Comparison of ENCODE assay signal across 8 cellular contexts in the genomic region with DNA sequence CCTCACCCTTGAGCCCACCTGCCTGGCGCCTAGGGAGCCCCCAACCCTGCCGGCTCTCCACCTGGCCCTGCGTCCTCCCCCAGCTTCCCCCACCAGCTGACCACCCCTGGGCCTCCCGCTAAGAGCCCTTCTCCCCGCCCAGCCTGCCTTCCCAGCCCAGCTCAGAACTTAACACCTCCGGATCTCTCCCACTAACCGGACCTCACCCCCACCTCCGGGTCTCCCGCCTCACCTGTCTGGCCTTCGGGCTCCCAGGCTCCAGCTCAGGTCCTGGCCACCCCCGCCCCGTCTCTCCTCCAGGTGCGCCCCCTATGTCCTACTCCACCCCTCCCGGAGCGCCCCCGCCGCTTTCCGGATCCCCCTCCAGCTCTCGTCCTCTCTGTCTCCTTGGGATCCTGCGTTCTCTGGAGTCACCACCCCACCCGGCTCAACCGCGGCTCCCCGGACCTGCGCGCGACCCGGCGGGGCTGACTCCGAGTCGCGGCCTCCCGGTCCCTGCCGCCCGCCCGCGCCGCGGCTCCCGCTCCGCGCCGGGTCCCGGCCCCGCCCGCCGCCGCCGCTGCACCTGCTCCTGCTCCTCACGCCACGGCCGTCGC. TPM values are rescaled to one million over a fixed set of nuclear protein-coding genes. Genes with fewer than 3 reads are reported as not detected.
DNase-seq lines count a peak whose midpoint lies in the region; ATAC-seq and TF ChIP-seq lines count a peak whose summit lies in the region.

A gene (minus strand): TSS at position 51 of the 596 bp plus-strand sequence. CDS start 568 bp downstream, outside the sequence.

- no peak for DNase-seq in BJ (ENCODE audit: low read depth)
- no peak for DNase-seq in activated T-cell treated with anti-CD3 and anti-CD28 coated beads, Interleukin-2, amount 50 U/mL, for 24 hours
- DNase-seq in right cardiac atrium, result peak in 2 of 3 donors; percentile 61 to 69
- DNase-seq in germinal center (ENCODE audit: low spot score), result no peak
- no peak for DNase-seq in NCI-H446 treated with DMSO at 0.1 percent for 48 hours (lab: John Stamatoyannopoulos, UW)

- no peaks in the 10 kb centered on the region for H3K4me1 ChIP-seq in right cardiac atrium (ENCODE audit: control insufficient read depth, insufficient read depth, low read length)
- H3K4me1 ChIP-seq in skeletal muscle tissue (ENCODE audit: control insufficient read depth in 3 of 3, insufficient read depth in 3 of 3, low read length in 3 of 3), result peaks cover 39 to 51% (median 39%) of the 10 kb centered on the region in 3 donors

- peak within 1 kb of the TSS; percentile 82 to 97 (median 85) for H3K9ac ChIP-seq in skeletal muscle tissue (ENCODE audit: low read depth in 1 of 3, low read length in 3 of 3)

- WGBS in right cardiac atrium, result 4% methylated on average over 53 of the region's 53 CpGs

- peak within 1 kb of the TSS; percentile 73 for H3K4me3 Mint-ChIP-seq in activated T-cell treated with anti-CD3 and anti-CD28 coated beads, Interleukin-2, amount 50 U/mL, for 24 hours

- no peaks in the 10 kb centered on the region for H3K9me3 Mint-ChIP-seq in activated T-cell treated with anti-CD3 and anti-CD28 coated beads, Interleukin-2, amount 50 U/mL, for 24 hours

- H3K36me3 ChIP-seq in BJ (ENCODE audit: control insufficient read depth, insufficient read depth, low read length) (no peaks in the 10 kb centered on the region), skeletal muscle tissue (ENCODE audit: control insufficient read depth in 3 of 3, insufficient read depth in 3 of 3, low read length in 3 of 3) (peaks cover 0 to 18% (median 8%) of the 10 kb centered on the region in 3 donors)

- peaks cover 5% of the 10 kb centered on the region for H3K4me1 Mint-ChIP-seq in activated T-cell treated with anti-CD3 and anti-CD28 coated beads, Interleukin-2, amount 50 U/mL, for 24 hours (ENCODE audit: low read depth)

- TF ChIP-seq CTCF in BJ (IDR thresholded peaks at IDR 0.05; ENCODE audit: insufficient read depth, low read depth, low read length), result 0 out of 2 replicates have a peak, but pooled peaks have one; percentile 12

- peaks cover 8% of the 10 kb centered on the region for H3K27me3 Mint-ChIP-seq in activated T-cell treated with anti-CD3 and anti-CD28 coated beads, Interleukin-2, amount 50 U/mL, for 24 hours

- H3K4me3 ChIP-seq in BJ (ENCODE audit: low read depth, low read length), result peak within 1 kb of the TSS; percentile 40
- peak within 1 kb of the TSS; percentile 78 for H3K4me3 ChIP-seq in right cardiac atrium (ENCODE audit: low read length)
- peak within 1 kb of the TSS; percentile 67 to 81 (median 76) for H3K4me3 ChIP-seq in skeletal muscle tissue (ENCODE audit: low read length in 3 of 3)

- H3K36me3 Mint-ChIP-seq in activated T-cell treated with anti-CD3 and anti-CD28 coated beads, Interleukin-2, amount 50 U/mL, for 24 hours (ENCODE audit: low read depth), result no peaks in the 10 kb centered on the region

- H3K9me3 ChIP-seq in right cardiac atrium (ENCODE audit: control insufficient read depth, low read length), result no peaks in the 10 kb centered on the region
- no peaks in the 10 kb centered on the region for H3K9me3 ChIP-seq in skeletal muscle tissue (ENCODE audit: control insufficient read depth in 3 of 3, low read length in 3 of 3)

- H3K27me3 ChIP-seq in BJ (ENCODE audit: control insufficient read depth, insufficient read depth, low read length) (peaks cover 6% of the 10 kb centered on the region; the same call in 1 of the 2 replicates), right cardiac atrium (ENCODE audit: control insufficient read depth, insufficient read depth) (no peaks in the 10 kb centered on the region), skeletal muscle tissue (ENCODE audit: control insufficient read depth in 3 of 3, insufficient read depth in 3 of 3, low read length in 3 of 3) (peaks cover 0 to 13% (median 0%) of the 10 kb centered on the region in 3 donors)

- ATAC-seq in GM19328 (IDR thresholded peaks at IDR 0.05; ENCODE audit: unreplicated experiment) (peak; percentile 39), HG03439 (IDR thresholded peaks at IDR 0.05; ENCODE audit: unreplicated experiment) (peak; percentile 44), right cardiac atrium (no peak)

- POLR2A ChIA-PET in BJ (lab: Charles Lee), result no interaction called here

- no peak within 1 kb of the TSS for H3K27ac Mint-ChIP-seq in activated T-cell treated with anti-CD3 and anti-CD28 coated beads, Interleukin-2, amount 50 U/mL, for 24 hours

- CTCF ChIA-PET in BJ (lab: Yijun Ruan, JAX), result interaction anchor here (0.6 to 3.3 kb wide), 9 partner anchors 9 to 130 kb away, joined by 3 to 20 read pairs (median 3); no protein-coding TSS in a partner anchor

- H3K27ac ChIP-seq in right cardiac atrium (ENCODE audit: low read length), result peak within 1 kb of the TSS; percentile 55
- peak within 1 kb of the TSS; percentile 99 for H3K27ac ChIP-seq in skeletal muscle tissue (ENCODE audit: low read depth, low read length)

- intact Hi-C loops in right cardiac atrium (cut with DNase I), result loop anchor here in 1 of 4 donors (5.0 kb wide), 1 partner anchor 114 kb away; no protein-coding TSS in a partner anchor

RNA-seq across cellular contexts. Expression of the gene that starts here (rescaled TPM):
- polyA plus RNA-seq in BJ (2011; rRNA removed) (not detected in 2 replicates), right cardiac atrium (18.6 TPM)
- not detected in 2 replicates for polyA minus RNA-seq in BJ (2011; rRNA and poly(A)+ RNA removed)
- total RNA-seq in right cardiac atrium (10 to 100 TPM in 3 of 4 donors, 1 to 10 TPM in 1; 9.2 to 33.1 (median 25.2) TPM), skeletal muscle tissue (28.2 TPM)

Comparison
In these comparisons a context has a peak if more than half of its experiments do, and no peak if none do; other contexts are left out.
1. RNA of the gene that starts here (polyA plus RNA-seq): 18.6 TPM in right cardiac atrium (single experiment); not detected in BJ; every median in the first group is over 10 times any median in the second.
2. DNase-seq: peak in right cardiac atrium (2 of 3); none in BJ (single experiment), activated T-cell treated with anti-CD3 and anti-CD28 coated beads, Interleukin-2, amount 50 U/mL, for 24 hours (single experiment), germinal center (single experiment) and NCI-H446 treated with DMSO at 0.1 percent for 48 hours (single experiment).
3. ATAC-seq: peak in GM19328 (single experiment) and HG03439 (single experiment); none in right cardiac atrium (0 of 2).
4. Peak in every context shown above with its lines, with median percentiles within 50 percentile points of each other: H3K4me3 ChIP-seq.